10 cellular contexts compared by ENCODE assay signal in the genomic region with DNA sequence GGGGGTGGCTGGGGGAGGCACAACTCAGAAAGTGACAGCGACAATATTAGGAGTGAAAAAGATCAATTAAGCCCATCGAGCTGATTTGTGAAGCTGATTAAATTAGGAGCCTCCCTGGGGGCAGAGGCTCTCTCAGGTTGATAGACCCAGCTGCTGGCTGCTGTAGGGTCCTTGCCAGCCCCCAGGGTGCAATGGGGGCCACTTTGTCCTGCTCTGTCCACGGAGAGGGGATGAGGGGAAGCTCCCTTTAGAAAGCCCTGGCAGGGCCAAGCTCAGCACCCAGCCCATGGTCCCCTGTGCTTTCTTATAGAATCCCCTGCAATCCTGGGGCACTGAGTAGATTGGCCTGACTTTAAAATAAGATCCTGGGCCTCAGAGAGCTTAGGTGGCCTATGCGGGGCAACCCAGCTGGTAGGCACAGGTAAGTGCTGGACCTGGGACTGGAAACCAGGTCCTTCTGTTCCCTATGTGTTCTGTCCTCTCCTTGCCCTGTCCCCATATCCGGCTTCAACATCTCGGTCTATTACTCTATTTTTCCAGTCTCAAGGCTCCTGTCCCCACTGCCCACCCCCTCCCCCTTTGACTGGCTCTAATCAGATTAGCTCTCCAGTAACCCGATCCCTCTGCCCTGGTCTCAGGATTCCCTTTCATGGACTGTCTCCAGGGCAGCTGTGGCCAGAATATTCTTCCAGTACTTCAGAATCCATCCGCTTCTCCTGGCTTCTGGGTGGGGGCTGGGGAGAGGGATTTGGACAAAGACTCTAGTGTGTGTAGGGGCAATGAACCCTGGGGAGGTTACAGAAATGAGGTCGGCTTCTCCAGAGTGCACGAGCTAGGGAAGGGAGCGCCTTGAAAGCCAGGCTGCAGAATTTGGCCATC.
A peak's percentile ranks its signal among the peaks of the same experiment; 100 is the strongest.
DNase-seq lines count a peak whose midpoint lies in the region; ATAC-seq and TF ChIP-seq lines count a peak whose summit lies in the region.
"Had no signal": no experiment of that assay in that cellular context is flagged by ENCODE, and none has a peak within 500 bp of the region (broad histone marks: within the 10 kb centered on the region; RNA-seq: fewer than 3 reads in every experiment).

No MANE protein-coding gene starts in this region.

- no peaks in the 10 kb centered on the region for H3K27me3 ChIP-seq in HUES48 (ENCODE audit: control insufficient read depth, insufficient read depth, low read length)
- peaks cover 5% of the 10 kb centered on the region for H3K27me3 ChIP-seq in foreskin keratinocyte

- peaks cover 43% of the 10 kb centered on the region for H3K4me1 Mint-ChIP-seq in glutamatergic neuron (ENCODE audit: low read depth, unreplicated experiment)

- H3K27ac Mint-ChIP-seq in glutamatergic neuron (ENCODE audit: unreplicated experiment), result peak overlapping the region; percentile 62

- DNase-seq in OCI-M1 (lab: John Stamatoyannopoulos, UW) (peak; percentile 30), glutamatergic neuron (peak; percentile 61), retina (peak; percentile 72), foreskin keratinocyte (no peak)
- DNase-seq in stimulated activated CD4-positive, alpha-beta T cell treated with anti-CD3 and anti-CD28 coated beads, Interleukin-2, amount 100 ng/mL, for 48 hours, result no peak
- DNase-seq: posterior cingulate gyrus had no signal

- H3K9me3 ChIP-seq in HUES48 (ENCODE audit: control insufficient read depth, insufficient read depth, low read length), result no peaks in the 10 kb centered on the region
- H3K9me3 ChIP-seq: thoracic aorta had no signal

- no peak for TF ChIP-seq CTCF in glutamatergic neuron (IDR thresholded peaks at IDR 0.05; ENCODE audit: partially characterized antibody, unreplicated experiment)
- no peak for TF ChIP-seq CTCF in foreskin keratinocyte (conservative IDR thresholded peaks at IDR 0.05)

- H3K27ac ChIP-seq in HUES48 (ENCODE audit: low read depth, low read length), result peak overlapping the region; percentile 68
- no peak overlapping the region for H3K27ac ChIP-seq in foreskin keratinocyte
- H3K27ac ChIP-seq: thoracic aorta had no signal

- no peaks in the 10 kb centered on the region for H3K36me3 ChIP-seq in HUES48 (ENCODE audit: control insufficient read depth, insufficient read depth, low read length)
- H3K36me3 ChIP-seq: thoracic aorta had no signal

- no peak for ATAC-seq in activated CD4-positive, CD25-positive, alpha-beta regulatory T cell treated with anti-CD3 and anti-CD28 coated beads, Interleukin-2, amount 50 U/mL, for 24 hours
- no peak for ATAC-seq in GM21390 (IDR thresholded peaks at IDR 0.05; ENCODE audit: unreplicated experiment)
- no peak for ATAC-seq in foreskin keratinocyte

- H3K36me3 Mint-ChIP-seq in glutamatergic neuron (ENCODE audit: unreplicated experiment), result peaks cover 5% of the 10 kb centered on the region

- H3K9me3 Mint-ChIP-seq in glutamatergic neuron (ENCODE audit: unreplicated experiment), result peaks cover 16% of the 10 kb centered on the region

- peaks cover 18% of the 10 kb centered on the region for H3K4me1 ChIP-seq in HUES48 (ENCODE audit: control insufficient read depth, insufficient read depth, low read length)
- no peaks in the 10 kb centered on the region for H3K4me1 ChIP-seq in foreskin keratinocyte

- H3K27me3 Mint-ChIP-seq in glutamatergic neuron (ENCODE audit: unreplicated experiment), result peaks cover 8% of the 10 kb centered on the region

- no peak overlapping the region for H3K4me3 ChIP-seq in HUES48 (ENCODE audit: low read depth, low read length)
- H3K4me3 ChIP-seq: thoracic aorta had no signal

- H3K9ac ChIP-seq in HUES48 (ENCODE audit: low read depth, low read length), result no peak overlapping the region

- H3K4me3 Mint-ChIP-seq in glutamatergic neuron (ENCODE audit: unreplicated experiment), result peak overlapping the region; percentile 9

Comparison
In these comparisons a context has a peak if more than half of its experiments do, and no peak if none do; other contexts are left out.
1. DNase-seq: peak in OCI-M1 (single experiment), glutamatergic neuron (single experiment) and retina (single experiment); none in stimulated activated CD4-positive, alpha-beta T cell treated with anti-CD3 and anti-CD28 coated beads, Interleukin-2, amount 100 ng/mL, for 48 hours (0 of 2) and foreskin keratinocyte (0 of 2).